12 cellular contexts compared by ENCODE assay signal in the genomic region with DNA sequence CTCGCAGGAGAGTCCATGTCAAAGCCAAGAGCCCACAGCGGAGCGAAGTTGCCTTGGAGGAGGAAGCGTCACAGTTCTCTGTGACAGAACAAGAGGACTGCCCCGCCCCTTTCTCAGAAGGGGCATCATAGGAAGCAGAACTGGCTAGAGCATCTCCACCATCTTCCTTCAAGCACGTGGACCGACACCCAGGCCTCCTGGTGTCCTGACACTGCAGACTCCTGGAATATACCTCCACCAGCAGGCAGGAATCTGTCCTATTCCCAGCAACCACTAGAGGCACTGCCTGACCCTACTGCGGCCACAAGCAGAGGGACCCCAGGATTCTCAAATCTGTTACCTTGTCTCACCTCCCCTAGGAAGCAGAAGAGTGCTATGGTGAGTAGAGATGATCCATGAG. TPM values are rescaled to one million over a fixed set of nuclear protein-coding genes. Genes with fewer than 3 reads are reported as not detected.
DNase-seq lines count a peak whose midpoint lies in the region; ATAC-seq and TF ChIP-seq lines count a peak whose summit lies in the region.
"Had no signal": no experiment of that assay in that cellular context is flagged by ENCODE, and none has a peak within 500 bp of the region (broad histone marks: within the 10 kb centered on the region; RNA-seq: fewer than 3 reads in every experiment).

No MANE protein-coding gene starts in this region.

- BruUV-seq in MCF 10A (replicated peaks; lab: Mats Ljungman, UMichigan), result no TSS peak

- H3K36me3 Mint-ChIP-seq in MCF 10A (ENCODE audit: insufficient read depth, unreplicated experiment), result no peaks in the 10 kb centered on the region

- DNase-seq in MCF 10A (ENCODE audit: unreplicated experiment) (peak; percentile 40), breast epithelium (ENCODE audit: low spot score in 2 of 2) (no peak), RPMI8226 (peak; percentile 23), left cardiac atrium (no peak), HUDEP-2 (lab: John Stamatoyannopoulos, UW; ENCODE audit: unreplicated experiment in 76 of 76) (no peak), globus pallidus (ENCODE audit: low spot score) (no peak)
- no peak for DNase-seq in activated naive CD4-positive, alpha-beta T cell (lab: John Stamatoyannopoulos, UW)
- DNase-seq: activated CD8-positive, alpha-beta memory T cell treated with anti-CD3 and anti-CD28 coated beads, Interleukin-2, amount 50 U/mL, for 4 hours; NCI-H446 treated with DMSO at 0.1 percent for 48 hours had no signal

- TF ChIP-seq POLR2A in breast epithelium (IDR thresholded peaks at IDR 0.05), result no peak

- POLR2A ChIA-PET in MCF 10A (lab: Yijun Ruan, JAX), result interaction anchor here (0.6 kb wide), 1 partner anchor 201 kb away, joined by 4 read pairs; no protein-coding TSS in a partner anchor

- CTCF ChIA-PET in MCF 10A (lab: Yijun Ruan, JAX), result interaction anchor here (0.6 to 18.6 kb wide), 13 partner anchors 6 to 428 kb away, joined by 3 to 1662 read pairs (median 3); no protein-coding TSS in a partner anchor

- no peaks in the 10 kb centered on the region for H3K4me1 Mint-ChIP-seq in MCF 10A (ENCODE audit: insufficient read depth, unreplicated experiment)

- no peak overlapping the region for H3K27ac ChIP-seq in breast epithelium
- H3K27ac ChIP-seq: gastroesophageal sphincter, skin epidermis had no signal

- no peaks in the 10 kb centered on the region for H3K27me3 ChIP-seq in breast epithelium

- no peaks in the 10 kb centered on the region for H3K27me3 Mint-ChIP-seq in MCF 10A (ENCODE audit: insufficient read depth, unreplicated experiment)

- no peak overlapping the region for H3K4me3 Mint-ChIP-seq in MCF 10A (ENCODE audit: unreplicated experiment)

- intact Hi-C loops in MCF 10A (cut with micrococcal nuclease), result no loop called here
- intact Hi-C loops in breast epithelium (cut with DNase I; ENCODE audit: low total_unique reads), result no loop called here
- intact Hi-C loops in left cardiac atrium (cut with DNase I), result loop anchor here in 1 of 2 donors (10.0 kb wide), 1 partner anchor 78 kb away; a partner anchor contains a TSS

- H3K9me3 Mint-ChIP-seq in MCF 10A (ENCODE audit: unreplicated experiment), result no peaks in the 10 kb centered on the region

- peak; percentile 36 to 37 for ATAC-seq in left cardiac atrium
- no peak for ATAC-seq in GM19463 (IDR thresholded peaks at IDR 0.05; ENCODE audit: unreplicated experiment)
- ATAC-seq: gastroesophageal sphincter had no signal

- no peaks in the 10 kb centered on the region for H3K9me3 ChIP-seq in breast epithelium
- H3K9me3 ChIP-seq: gastroesophageal sphincter had no signal

- no peaks in the 10 kb centered on the region for H3K36me3 ChIP-seq in breast epithelium
- H3K36me3 ChIP-seq: gastroesophageal sphincter had no signal

- H3K27ac Mint-ChIP-seq in MCF 10A (ENCODE audit: low read depth, unreplicated experiment), result no peak overlapping the region

- no peak overlapping the region for H3K4me3 ChIP-seq in breast epithelium
- H3K4me3 ChIP-seq: gastroesophageal sphincter, skin epidermis had no signal

- H3K4me1 ChIP-seq in breast epithelium, result no peaks in the 10 kb centered on the region
- H3K4me1 ChIP-seq: gastroesophageal sphincter had no signal

- TF ChIP-seq CTCF in MCF 10A (IDR thresholded peaks at IDR 0.05; ENCODE audit: unreplicated experiment) (peak; percentile 41), breast epithelium (IDR thresholded peaks at IDR 0.05) (peak in 1 of 3 donors; percentile 25)

RNA-seq across cellular contexts. Expression of a gene that starts 37.8 kb away (rescaled TPM):
- total RNA-seq in MCF 10A (2022), result not detected in 2 replicates
- 1 to 10 TPM in 1 of 3 donors, under 1 TPM in 2; 0.15 to 3.6 (median 0.16) TPM for total RNA-seq in breast epithelium
- under 1 TPM; 0.31 to 0.32 TPM for total RNA-seq in left cardiac atrium

RNA-seq across cellular contexts. Expression of a gene that starts 41.5 kb away (rescaled TPM):
- not detected in 2 replicates for total RNA-seq in MCF 10A (2022)
- total RNA-seq in breast epithelium, result under 1 TPM in 2 of 3 donors, not detected in 1; 0.16 to 0.33 TPM
- 10 to 100 TPM; 80.0 to 87.4 TPM for total RNA-seq in left cardiac atrium

Comparison
In these comparisons a context has a peak if more than half of its experiments do, and no peak if none do; other contexts are left out.
1. DNase-seq: peak in MCF 10A (single experiment) and RPMI8226 (single experiment); none in breast epithelium (0 of 2), left cardiac atrium (single experiment), HUDEP-2 (0 of 76), globus pallidus (single experiment) and activated naive CD4-positive, alpha-beta T cell (0 of 4).
2. RNA of a gene that starts 41.5 kb away (total RNA-seq): 80.0 to 87.4 TPM in left cardiac atrium; 0.16 to 0.33 TPM in breast epithelium and not detected in MCF 10A; every median in the first group is over 10 times any median in the second.